ENCODE assay signal across 18 cellular contexts in the genomic region with DNA sequence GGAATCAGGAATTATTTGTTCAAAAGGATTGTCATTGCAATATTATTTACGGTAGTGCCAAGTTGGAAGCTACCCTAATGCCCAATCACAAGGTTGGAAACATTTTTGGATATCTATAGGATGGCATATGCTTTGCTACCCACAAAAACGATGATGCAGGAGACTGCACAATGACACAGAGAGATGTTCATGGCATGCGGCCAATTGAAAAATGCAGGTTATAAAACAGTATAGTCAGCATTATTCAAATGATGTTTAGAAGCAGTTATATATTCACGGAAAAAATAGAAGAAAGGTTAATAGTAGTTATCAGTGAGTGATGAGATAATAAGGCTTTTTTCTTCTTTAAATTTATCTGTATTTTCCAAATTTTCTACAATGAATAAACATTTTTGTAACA. TPM values are rescaled to one million over a fixed set of nuclear protein-coding genes. Genes with fewer than 3 reads are reported as not detected.
DNase-seq lines count a peak whose midpoint lies in the region; ATAC-seq and TF ChIP-seq lines count a peak whose summit lies in the region.
"Had no signal": no experiment of that assay in that cellular context is flagged by ENCODE, and none has a peak within 500 bp of the region (broad histone marks: within the 10 kb centered on the region; RNA-seq: fewer than 3 reads in every experiment).

No MANE protein-coding gene starts in this region.

- no peaks in the 10 kb centered on the region for H3K9me3 ChIP-seq in PC-3 (ENCODE audit: low read length)
- no peaks in the 10 kb centered on the region for H3K9me3 ChIP-seq in transverse colon
- no peaks in the 10 kb centered on the region for H3K9me3 ChIP-seq in vagina
- H3K9me3 ChIP-seq: SJSA1 had no signal

- WGBS in transverse colon (ENCODE audit: low coverage in 1 of 2), 2 donors: 17 to 35% methylated on average over 4 of the region's 4 CpGs

- no peaks in the 10 kb centered on the region for H3K79me2 ChIP-seq in PC-3 (ENCODE audit: low read length)

- H3K4me1 ChIP-seq in PC-3 (ENCODE audit: insufficient read depth, low read length): no peaks in the 10 kb centered on the region
- no peaks in the 10 kb centered on the region for H3K4me1 ChIP-seq in transverse colon
- H3K4me1 ChIP-seq in vagina: peaks cover 1% of the 10 kb centered on the region
- H3K4me1 ChIP-seq: SJSA1 had no signal

- H3F3A ChIP-seq in PC-3 (ENCODE audit: low read length, unreplicated experiment): no peaks in the 10 kb centered on the region

- ATAC-seq in PC-3: no peak

- DNase-seq in activated gamma-delta T cell treated with Interleukin-2 at 50 U/mL for 16 hours (peak; percentile 2), activated gamma-delta T cell (lab: John Stamatoyannopoulos, UW) (no peak), Daoy (ENCODE audit: low read depth) (peak; percentile 1), PC-3 (peak; percentile 14), transverse colon (peak; percentile 5), vagina (ENCODE audit: extremely low spot score in 2 of 2) (no peak)
- DNase-seq in activated effector memory CD4-positive, alpha-beta T cell treated with Interleukin-2 at 50 U/mL for 16 hours: no peak
- DNase-seq: ACHN, AML-193, KG1, NCI-H1092, NCI-H146, NCI-H345, NCI-H526, PC-9 had no signal

- H3K4me3 ChIP-seq in PC-3 (ENCODE audit: low read length) (no peak overlapping the region), transverse colon (no peak overlapping the region), vagina (no peak overlapping the region)
- H3K4me3 ChIP-seq: PC-9, SJSA1 had no signal

- H3K9me2 ChIP-seq in PC-3 (replicated peaks; ENCODE audit: low read length): no peaks in the 10 kb centered on the region

- TF ChIP-seq EP300 in transverse colon (IDR thresholded peaks at IDR 0.05; ENCODE audit: low read depth): no peak

- H3K27ac ChIP-seq in PC-3 (ENCODE audit: low read length): no peak overlapping the region
- no peak overlapping the region for H3K27ac ChIP-seq in transverse colon
- H3K27ac ChIP-seq in vagina: no peak overlapping the region
- H3K27ac ChIP-seq: PC-9, SJSA1 had no signal

- CTCF ChIA-PET in PC-3 (lab: Charles Lee): no interaction called here

- H3K36me3 ChIP-seq in PC-3 (ENCODE audit: low read depth, low read length): no peaks in the 10 kb centered on the region
- no peaks in the 10 kb centered on the region for H3K36me3 ChIP-seq in transverse colon
- no peaks in the 10 kb centered on the region for H3K36me3 ChIP-seq in vagina
- H3K36me3 ChIP-seq: SJSA1 had no signal

- H3K9ac ChIP-seq in PC-3 (ENCODE audit: low read length): no peak overlapping the region

- H4K20me1 ChIP-seq in PC-3 (ENCODE audit: low read length): no peaks in the 10 kb centered on the region

- no peak for TF ChIP-seq POLR2A in transverse colon (IDR thresholded peaks at IDR 0.05)
- TF ChIP-seq POLR2A in vagina (IDR thresholded peaks at IDR 0.05): no peak

- no peak for TF ChIP-seq CTCF in PC-3 (conservative IDR thresholded peaks at IDR 0.05; ENCODE audit: low read depth, low read length)
- TF ChIP-seq CTCF in transverse colon (IDR thresholded peaks at IDR 0.05): no peak
- TF ChIP-seq CTCF in vagina (IDR thresholded peaks at IDR 0.05): no peak

- no TSS peak for BruUV-seq in PC-3 (replicated peaks; lab: Mats Ljungman, UMichigan)

- H3K4me2 ChIP-seq in PC-3 (ENCODE audit: low read length): no peak overlapping the region
- H3K4me2 ChIP-seq: PC-9 had no signal

- in situ Hi-C loops in transverse colon (cut with MboI; ENCODE audit: low pct_ligation_motif_present in 1 of 4, low pct_unique_long_range_greater_than_20kb in 1 of 4, low sequenced_read_pairs in 3 of 4): loop anchor here in 1 of 4 donors (25.0 kb wide), 1 partner anchor 580 kb away; no protein-coding TSS in a partner anchor

- H2AFZ ChIP-seq in PC-3 (ENCODE audit: low read length): no peak overlapping the region
- H2AFZ ChIP-seq: PC-9 had no signal

- no peaks in the 10 kb centered on the region for H3K27me3 ChIP-seq in PC-3 (ENCODE audit: low read length)
- peaks cover 40% of the 10 kb centered on the region for H3K27me3 ChIP-seq in transverse colon
- H3K27me3 ChIP-seq in vagina: no peaks in the 10 kb centered on the region

- POLR2A ChIA-PET in PC-3 (lab: Charles Lee; ENCODE audit: unreplicated experiment): no interaction called here

- intact Hi-C loops in PC-3 (cut with micrococcal nuclease): loop anchor here (10.0 kb wide), 1 partner anchor 447 kb away; no protein-coding TSS in a partner anchor
- intact Hi-C loops in transverse colon (cut with DNase I; ENCODE audit: low total_unique reads): no loop called here
- intact Hi-C loops in vagina (cut with DNase I): no loop called here

RNA-seq across cellular contexts. Expression of a gene that starts 5.9 kb away (rescaled TPM):
- 0.06 and 0.46 TPM in 2 replicates for total RNA-seq in Daoy (2014; rRNA removed; shearing (Covaris generic))
- total RNA-seq in PC-3 (2014; rRNA removed) (0.15 and 0.35 TPM in 2 replicates), transverse colon (under 1 TPM in 2 of 4 donors, not detected in 2; 0.41 to 0.64 TPM), vagina (0.49 TPM)
- total RNA-seq: MCF 10A, PC-9 had no signal

RNA-seq across cellular contexts. Expression of a gene that starts 43.1 kb away (rescaled TPM):
- not detected in 2 replicates for total RNA-seq in Daoy (2014; rRNA removed; shearing (Covaris generic))
- total RNA-seq in PC-3 (2014; rRNA removed) (not detected in 2 replicates), transverse colon (not detected), vagina (not detected)
- total RNA-seq: H4, MCF 10A, PC-9, SJSA1 had no signal

RNA-seq across cellular contexts. Expression of a gene that starts 56.3 kb away (rescaled TPM):
- 16.4 and 25.3 TPM in 2 replicates for total RNA-seq in Daoy (2014; rRNA removed; shearing (Covaris generic))
- total RNA-seq in PC-3 (2014; rRNA removed) (69.9 and 93.6 TPM in 2 replicates), transverse colon (not detected), vagina (not detected)
- total RNA-seq: MCF 10A, PC-9 had no signal

Comparison
In these comparisons a context has a peak if more than half of its experiments do, and no peak if none do; other contexts are left out.
1. DNase-seq: peak in activated gamma-delta T cell treated with Interleukin-2 at 50 U/mL for 16 hours (single experiment), Daoy (single experiment), PC-3 (single experiment) and transverse colon (single experiment); none in activated gamma-delta T cell (single experiment), vagina (0 of 2) and activated effector memory CD4-positive, alpha-beta T cell treated with Interleukin-2 at 50 U/mL for 16 hours (single experiment).
2. RNA of a gene that starts 56.3 kb away (total RNA-seq): 69.9 to 93.6 TPM in PC-3 and 16.4 to 25.3 TPM in Daoy; not detected in transverse colon and not detected in vagina (single experiment); every median in the first group is over 10 times any median in the second.